ENCODE assay signal across 19 cellular contexts in the genomic region with DNA sequence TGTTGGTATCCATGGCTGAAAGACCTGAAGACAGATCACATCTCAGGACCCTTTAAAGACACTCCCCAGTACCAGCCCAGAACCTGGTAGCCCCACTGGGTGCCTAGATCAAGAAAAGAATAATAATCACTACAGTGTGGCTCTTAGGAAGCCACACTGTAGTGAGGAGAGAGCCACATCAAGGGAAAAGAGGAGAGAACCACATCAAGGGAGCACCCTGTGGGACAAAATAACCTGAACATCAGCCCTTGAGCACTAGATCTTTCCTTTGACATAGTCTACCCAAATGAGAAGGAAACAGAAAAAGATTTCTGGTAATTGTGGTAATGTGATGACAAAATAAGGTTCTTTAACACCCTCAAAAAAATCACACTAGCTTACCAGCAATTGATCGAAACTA. TPM values are rescaled to one million over a fixed set of nuclear protein-coding genes. Genes with fewer than 3 reads are reported as not detected.
"Had no signal": no experiment of that assay in that cellular context is flagged by ENCODE, and none has a peak within 500 bp of the region (broad histone marks: within the 10 kb centered on the region; RNA-seq: fewer than 3 reads in every experiment).

No MANE protein-coding gene starts in this region.

- H3K27ac Mint-ChIP-seq: nephron progenitor cell; stimulated activated naive B cell treated with anti-CD40 and anti-IgM and Interleukin-4, amounts not matched to agents 10 μg/mL and 1 μg/mL and 100 μg/mL, for 72 hours had no signal

- H3K27ac ChIP-seq: psoas muscle, spleen, upper lobe of right lung had no signal

- DNase-seq: activated gamma-delta T cell; endodermal cell; erythroblast; hypothalamus; mucosa of descending colon; nephron progenitor cell; psoas muscle; RPMI8226; stimulated activated CD4-positive, alpha-beta T cell treated with anti-CD3 and anti-CD28 coated beads, Interleukin-1b, Interleukin-23, amount 100 ng/mL, for 48 hours; stimulated activated naive B cell treated with anti-CD40 and anti-IgM and Interleukin-4, amounts not matched to agents 10 μg/mL and 1 μg/mL and 100 μg/mL, for 72 hours; upper lobe of right lung had no signal

- H3K27me3 ChIP-seq: upper lobe of right lung had no signal

- H3K4me3 Mint-ChIP-seq: endodermal cell; nephron progenitor cell; stimulated activated naive B cell treated with anti-CD40 and anti-IgM and Interleukin-4, amounts not matched to agents 10 μg/mL and 1 μg/mL and 100 μg/mL, for 72 hours had no signal

- H3K4me3 ChIP-seq: lung, mucosa of descending colon, psoas muscle, spleen, upper lobe of right lung had no signal

- H3K36me3 ChIP-seq: spleen, upper lobe of right lung had no signal

- H3K4me1 ChIP-seq: psoas muscle, spleen, upper lobe of right lung had no signal

- H3K9me3 ChIP-seq: mucosa of descending colon, psoas muscle, upper lobe of right lung had no signal

- ATAC-seq: mucosa of descending colon; psoas muscle; sciatic nerve; stimulated activated naive B cell treated with anti-CD40 and anti-IgM and Interleukin-4, amounts not matched to agents 10 μg/mL and 1 μg/mL and 100 μg/mL, for 72 hours; upper lobe of right lung had no signal

- H3K4me1 Mint-ChIP-seq: endodermal cell; nephron progenitor cell; stimulated activated naive B cell treated with anti-CD40 and anti-IgM and Interleukin-4, amounts not matched to agents 10 μg/mL and 1 μg/mL and 100 μg/mL, for 72 hours had no signal

RNA-seq across cellular contexts. Expression of gene RTL3, which starts 15.3 kb away (rescaled TPM):
- total RNA-seq: cerebellum; dermis microvascular lymphatic vessel endothelial cell; endodermal cell; sciatic nerve; SK-MEL-5; spleen; T-helper 1 cell treated with Interleukin-12 subunit alpha and Interleukin-12 subunit beta and Interleukin-4 antibody, amounts not matched to agents 30 ng/mL and 1 ng/mL, for 36 hours; temporal lobe; upper lobe of right lung had no signal
